In genomic region chr13:41131665-41132511, GRCh38 we compare ENCODE assay signal across 8 cellular contexts. TPM values are rescaled to one million over a fixed set of nuclear protein-coding genes. Genes with fewer than 3 reads are reported as not detected.
DNase-seq lines count a peak whose midpoint lies in the region; ATAC-seq and TF ChIP-seq lines count a peak whose summit lies in the region.
"Not testable (repeated sequence)": the region's sequence is repeated elsewhere in the genome, so short reads cannot be mapped to it uniquely, and the experiment has no call there.

No MANE protein-coding gene starts in this region.

- H3K4me3 ChIP-seq in RWPE2 (ENCODE audit: severe bottlenecking), result peak overlapping the region; percentile 50
- H3K4me3 ChIP-seq in adipocyte (ENCODE audit: low read length), result peak overlapping the region; percentile 89
- H3K4me3 ChIP-seq in fibroblast of pulmonary artery (replicated peaks; ENCODE audit: low read depth, low read length), result peak overlapping the region; percentile 78
- H3K4me3 ChIP-seq in mucosa of descending colon, result peak overlapping the region; percentile 35

- H3K36me3 ChIP-seq in RWPE2 (ENCODE audit: low read depth), result peaks cover 12% of the 10 kb centered on the region; the same call in 1 of the 2 replicates
- not testable (repeated sequence) for H3K36me3 ChIP-seq in adipocyte (ENCODE audit: control insufficient read depth, insufficient read depth, low read length, severe bottlenecking); mucosa of descending colon (ENCODE audit: low read depth)

- peak overlapping the region; percentile 97 to 99 for H3K4me3 Mint-ChIP-seq in CD14-positive monocyte

- H3K27ac ChIP-seq in RWPE2 (ENCODE audit: poor library complexity, severe bottlenecking), result peak overlapping the region; percentile 55

- intact Hi-C loops in CD14-positive monocyte (cut with micrococcal nuclease), result loop anchor here (5.0 kb wide), 4 partner anchors 60 to 360 kb away; partner anchors contain the start of genes KBTBD7 (in 1 of the 2), MRPS31 (in 1 of the 2), MTRF1 (in 1 of the 2) and WBP4 (in 1 of the 2)
- intact Hi-C loops in mucosa of descending colon (cut with DNase I, micrococcal nuclease), result loop anchor here in 1 of 2 donors (10.0 kb wide), 1 partner anchor 63 kb away; the partner anchor contains the start of gene KBTBD7

- DNase-seq in CD14-positive monocyte (ENCODE audit: low spot score) (peak; percentile 45), mucosa of descending colon (peak; percentile 6 to 66 (median 23))
- DNase-seq in RWPE2 (ENCODE audit: low spot score); adipocyte (ENCODE audit: low read depth); fibroblast of pulmonary artery (ENCODE audit: low read depth): not testable (repeated sequence)
- peak; percentile 28 for DNase-seq in stimulated activated CD4-positive, alpha-beta T cell treated with anti-CD3 and anti-CD28 coated beads, Interleukin-1b, Interleukin-23, amount 100 ng/mL, for 48 hours

- H3K27me3 Mint-ChIP-seq in CD14-positive monocyte (ENCODE audit: low read depth in 3 of 3), result not testable (repeated sequence)

- H3K9me3 ChIP-seq in RWPE2 (ENCODE audit: severe bottlenecking); adipocyte (ENCODE audit: control insufficient read depth, low read length); mucosa of descending colon: not testable (repeated sequence)

- peaks cover 37% of the 10 kb centered on the region for H3K4me1 Mint-ChIP-seq in CD14-positive monocyte

- peak overlapping the region; percentile 84 to 91 (median 89) for H3K27ac Mint-ChIP-seq in CD14-positive monocyte

- H3K27me3 ChIP-seq in RWPE2 (ENCODE audit: insufficient read depth, poor library complexity, severe bottlenecking); adipocyte (replicated peaks; ENCODE audit: control insufficient read depth, insufficient read depth, low read length): not testable (repeated sequence)

- H3K36me3 Mint-ChIP-seq in CD14-positive monocyte, result not testable (repeated sequence)

- peaks cover 37% of the 10 kb centered on the region for H3K4me1 ChIP-seq in RWPE2 (ENCODE audit: insufficient read depth, poor library complexity, severe bottlenecking)
- peaks cover 47% of the 10 kb centered on the region for H3K4me1 ChIP-seq in adipocyte (ENCODE audit: control insufficient read depth, insufficient read depth, low read length)
- peaks cover 22% of the 10 kb centered on the region for H3K4me1 ChIP-seq in mucosa of descending colon (ENCODE audit: low read depth)

- peak overlapping the region; percentile 88 for H3K9ac ChIP-seq in adipocyte (ENCODE audit: low read length)

- not testable (repeated sequence) for H3K9me3 Mint-ChIP-seq in CD14-positive monocyte

- peak; percentile 18 for ATAC-seq in GM21526 (IDR thresholded peaks at IDR 0.05; ENCODE audit: low FRiP score, unreplicated experiment)
- peak; percentile 17 for ATAC-seq in HG03354 (IDR thresholded peaks at IDR 0.05; ENCODE audit: poor library complexity, severe bottlenecking, unreplicated experiment)
- not testable (repeated sequence) for ATAC-seq in RWPE2 (ENCODE audit: low read depth)
- ATAC-seq in mucosa of descending colon, result peak; percentile 34

- not testable (repeated sequence) for TF ChIP-seq CTCF in CD14-positive monocyte (IDR thresholded peaks at IDR 0.05); RWPE2 (IDR thresholded peaks at IDR 0.05; ENCODE audit: poor library complexity, severe bottlenecking); fibroblast of pulmonary artery (IDR thresholded peaks at IDR 0.05; ENCODE audit: low read length, missing control alignments); mucosa of descending colon (IDR thresholded peaks at IDR 0.05)

RNA-seq across cellular contexts. Expression of gene KBTBD6, which starts 0.7 kb away (rescaled TPM):
- polyA plus RNA-seq in CD14-positive monocyte, result 1 to 10 TPM in 1 of 2 donors, under 1 TPM in 1; 0.54 to 1.2 TPM
- 1 to 10 TPM; 2.6 to 7.6 (median 3.5) TPM for total RNA-seq in mucosa of descending colon

Comparison
In these comparisons a context has a peak if more than half of its experiments do, and no peak if none do; other contexts are left out.
1. H3K4me3 ChIP-seq: peak in every context shown above with its lines; median percentile 89 in adipocyte; 78 in fibroblast of pulmonary artery; 50 in RWPE2; 35 in mucosa of descending colon.